Comparison of ENCODE assay signal across 18 cellular contexts in genomic region chr6:108446629-108447150, GRCh38.
"Had no signal": no experiment of that assay in that cellular context is flagged by ENCODE, and none has a peak within 500 bp of the region (broad histone marks: within the 10 kb centered on the region; RNA-seq: fewer than 3 reads in every experiment).

No MANE protein-coding gene starts in this region.

- H3K36me3 ChIP-seq: left ventricle myocardium inferior, prostate gland, suprapubic skin had no signal

- H3K27me3 ChIP-seq: suprapubic skin had no signal

- H3K4me1 ChIP-seq: left ventricle myocardium inferior, prostate gland, suprapubic skin had no signal

- DNase-seq: activated B cell treated with CpG ODN at 0.5 μM for 24 hours; activated CD4-positive, alpha-beta T cell treated with anti-CD3 and anti-CD28 coated beads for 48 hours; activated CD8-positive, alpha-beta memory T cell treated with anti-CD3 and anti-CD28 coated beads, Interleukin-2, amount 50 U/mL, for 4 hours; activated CD8-positive, alpha-beta T cell treated with anti-CD3 and anti-CD28 coated beads, Interleukin-2, amount 10 ng/mL, durations not matched to agents 7 days and 5 days; activated effector memory CD4-positive, alpha-beta T cell treated with anti-CD3 and anti-CD28 coated beads, Interleukin-2, amount 50 U/mL, for 16 hours; activated T-cell treated with anti-CD3 and anti-CD28 coated beads, Interleukin-2, amount 50 U/mL, for 48 hours; caudate nucleus; effector memory CD8-positive, alpha-beta T cell; hippocampal formation; left ventricle myocardium inferior; mesenchymal stem cell; nephron progenitor cell; right cardiac atrium; trophoblast cell had no signal

- H3K27ac ChIP-seq: left ventricle myocardium inferior, prostate gland, suprapubic skin had no signal

- H3K4me3 ChIP-seq: left ventricle myocardium inferior, prostate gland, smooth muscle cell, suprapubic skin had no signal

- ATAC-seq: activated CD8-positive, alpha-beta T cell treated with anti-CD3 and anti-CD28 coated beads, Interleukin-2, amount 10 ng/mL, durations not matched to agents 7 days and 5 days; activated naive CD4-positive, alpha-beta T cell treated with anti-CD3 and anti-CD28 coated beads, Interleukin-2, amount 50 U/mL, for 72 hours; effector memory CD8-positive, alpha-beta T cell; right cardiac atrium had no signal

- H3K9me3 ChIP-seq: left ventricle myocardium inferior, prostate gland, suprapubic skin had no signal
